8 cellular contexts compared by ENCODE assay signal in the genomic region with DNA sequence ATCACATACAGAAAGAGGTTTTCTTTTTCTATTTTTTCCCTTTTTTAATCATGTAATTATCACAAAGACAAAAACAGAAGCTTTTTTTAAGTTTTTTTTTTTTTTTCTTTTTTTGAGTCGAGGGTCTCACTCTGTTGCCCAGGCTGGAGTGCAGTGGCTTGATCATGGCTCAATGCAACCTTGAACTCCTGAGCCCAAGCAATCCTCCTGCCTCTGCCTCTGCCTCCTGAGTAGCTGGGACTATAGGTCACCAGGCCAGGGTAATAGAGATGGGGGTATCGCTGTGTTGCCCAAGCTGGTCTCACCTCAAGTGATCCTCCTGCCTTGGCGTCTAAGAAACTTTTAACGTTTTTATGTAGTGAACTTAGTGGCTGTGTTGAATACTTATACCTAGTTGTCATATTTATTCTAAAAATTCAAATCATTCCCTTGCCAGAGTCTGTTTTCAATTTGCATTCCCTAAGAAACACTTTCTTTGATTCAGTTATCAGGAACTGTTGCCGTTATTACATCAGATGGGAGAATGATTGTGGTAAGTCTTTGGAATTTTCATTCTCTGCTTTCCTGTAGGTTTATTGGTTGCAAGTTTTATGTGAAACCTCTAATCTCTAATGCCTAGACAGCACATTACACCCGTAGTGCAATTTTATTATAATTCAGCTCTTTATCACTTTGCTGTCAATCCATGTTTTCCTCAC. TPM values are rescaled to one million over a fixed set of nuclear protein-coding genes. Genes with fewer than 3 reads are reported as not detected.
DNase-seq lines count a peak whose midpoint lies in the region; ATAC-seq and TF ChIP-seq lines count a peak whose summit lies in the region.

No MANE protein-coding gene starts in this region.

- TF ChIP-seq CTCF in activated B cell treated with CpG ODN at 0.5 μM for 24 hours (IDR thresholded peaks at IDR 0.05) = no peak

- CTCF ChIA-PET in activated naive CD4-positive, alpha-beta T cell treated with anti-CD3 and anti-CD28 coated beads for 36 hours (lab: Charles Lee) = interaction anchor here (0.8 to 1.4 kb wide), 2 partner anchors 10 to 12 kb away, joined by 3 to 4 read pairs; no protein-coding TSS in a partner anchor
- CTCF ChIA-PET in activated B cell treated with CpG ODN at 0.5 μM for 24 hours (lab: Charles Lee) = interaction anchor here (1.1 kb wide), 1 partner anchor 10 kb away, joined by 4 read pairs; no protein-coding TSS in a partner anchor

- peak overlapping the region; percentile 96; the same call in 1 of the 2 replicates for H3K9ac ChIP-seq in iPS-20b (ENCODE audit: low read depth, low read length)

- no peak for ATAC-seq in activated B cell treated with CpG ODN at 0.5 μM for 24 hours (ENCODE audit: low read depth)
- ATAC-seq in HG02840 (IDR thresholded peaks at IDR 0.05; ENCODE audit: low FRiP score, unreplicated experiment) = no peak

- H3K9me3 ChIP-seq in iPS-20b (ENCODE audit: insufficient read depth, low read depth, low read length) (no peaks in the 10 kb centered on the region), thymus (ENCODE audit: control insufficient read depth) (no peaks in the 10 kb centered on the region)

- peak overlapping the region; percentile 99 for H3K4me3 ChIP-seq in iPS-20b (ENCODE audit: low read length)
- H3K4me3 ChIP-seq in thymus (ENCODE audit: low read length) = peak overlapping the region; percentile 79

- no peak overlapping the region for H3K27ac Mint-ChIP-seq in activated naive CD4-positive, alpha-beta T cell treated with anti-CD3 and anti-CD28 coated beads for 36 hours
- peak overlapping the region; percentile 98 for H3K27ac Mint-ChIP-seq in activated B cell treated with CpG ODN at 0.5 μM for 24 hours

- H3K4me3 Mint-ChIP-seq in activated naive CD4-positive, alpha-beta T cell treated with anti-CD3 and anti-CD28 coated beads for 36 hours = peak overlapping the region; percentile 95
- peak overlapping the region; percentile 97 for H3K4me3 Mint-ChIP-seq in activated B cell treated with CpG ODN at 0.5 μM for 24 hours

- H3K4me1 Mint-ChIP-seq in activated naive CD4-positive, alpha-beta T cell treated with anti-CD3 and anti-CD28 coated beads for 36 hours (ENCODE audit: low read depth) = peaks cover 34% of the 10 kb centered on the region
- peaks cover 51% of the 10 kb centered on the region for H3K4me1 Mint-ChIP-seq in activated B cell treated with CpG ODN at 0.5 μM for 24 hours

- intact Hi-C loops in activated naive CD4-positive, alpha-beta T cell treated with anti-CD3 and anti-CD28 coated beads for 36 hours (cut with micrococcal nuclease) = loop anchor here (10.0 kb wide), 2 partner anchors 1171 to 1971 kb away; partner anchors contain the start of gene TES
- intact Hi-C loops in activated B cell treated with CpG ODN at 0.5 μM for 24 hours (cut with micrococcal nuclease) = loop anchor here (10.0 kb wide), 1 partner anchor 1071 kb away; no protein-coding TSS in a partner anchor

- peaks cover 25% of the 10 kb centered on the region for H3K36me3 Mint-ChIP-seq in activated naive CD4-positive, alpha-beta T cell treated with anti-CD3 and anti-CD28 coated beads for 36 hours (ENCODE audit: low read depth)
- H3K36me3 Mint-ChIP-seq in activated B cell treated with CpG ODN at 0.5 μM for 24 hours (ENCODE audit: low read depth) = peaks cover 55% of the 10 kb centered on the region

- H3K9me3 Mint-ChIP-seq in activated naive CD4-positive, alpha-beta T cell treated with anti-CD3 and anti-CD28 coated beads for 36 hours = no peaks in the 10 kb centered on the region
- no peaks in the 10 kb centered on the region for H3K9me3 Mint-ChIP-seq in activated B cell treated with CpG ODN at 0.5 μM for 24 hours

- 93% methylated on average over 6 of the region's 6 CpGs for WGBS in thymus

- H3K27me3 ChIP-seq in iPS-20b (ENCODE audit: insufficient read depth, low read length) (no peaks in the 10 kb centered on the region), thymus (ENCODE audit: control insufficient read depth, insufficient read depth) (no peaks in the 10 kb centered on the region)

- H3K4me1 ChIP-seq in iPS-20b (ENCODE audit: insufficient read depth, low read length) (peaks cover 6% of the 10 kb centered on the region; the same call in 1 of the 2 replicates), thymus (ENCODE audit: control insufficient read depth, insufficient read depth, low read length) (peaks cover 9% of the 10 kb centered on the region)

- H3K36me3 ChIP-seq in iPS-20b (ENCODE audit: insufficient read depth, low read depth, low read length) (peaks cover 49% of the 10 kb centered on the region), thymus (ENCODE audit: control insufficient read depth, insufficient read depth) (peaks cover 5% of the 10 kb centered on the region)

- DNase-seq in activated naive CD4-positive, alpha-beta T cell treated with anti-CD3 and anti-CD28 coated beads for 36 hours = no peak
- no peak for DNase-seq in activated naive CD4-positive, alpha-beta T cell treated with anti-CD3 and anti-CD28 coated beads, Interleukin-2, amount 50 U/mL, for 16 hours
- DNase-seq in activated B cell treated with CpG ODN at 0.5 μM for 24 hours (no peak), NCI-H2227 (lab: John Stamatoyannopoulos, UW; ENCODE audit: unreplicated experiment) (no peak)
- DNase-seq in stimulated activated CD4-positive, alpha-beta T cell treated with anti-CD3 and anti-CD28 coated beads, Interleukin-4, amount 100 ng/mL, for 4 hours = no peak

- POLR2A ChIA-PET in activated B cell treated with CpG ODN at 0.5 μM for 24 hours (lab: Charles Lee) = interaction anchor here (0.6 kb wide), 1 partner anchor 85 kb away, joined by 3 read pairs; no protein-coding TSS in a partner anchor

- no peak overlapping the region for H3K27ac ChIP-seq in iPS-20b (ENCODE audit: low read length)
- H3K27ac ChIP-seq in thymus (ENCODE audit: low read depth) = no peak overlapping the region

- no peaks in the 10 kb centered on the region for H3K27me3 Mint-ChIP-seq in activated naive CD4-positive, alpha-beta T cell treated with anti-CD3 and anti-CD28 coated beads for 36 hours (ENCODE audit: low read depth)
- H3K27me3 Mint-ChIP-seq in activated B cell treated with CpG ODN at 0.5 μM for 24 hours = no peaks in the 10 kb centered on the region

RNA-seq across cellular contexts. Expression of gene LSM8, which starts 1.3 kb away (rescaled TPM):
- total RNA-seq in activated naive CD4-positive, alpha-beta T cell treated with anti-CD3 and anti-CD28 coated beads for 36 hours = 10 to 100 TPM; 39.1 to 43.3 TPM
- 50.9 and 52.3 TPM in 2 replicates for total RNA-seq in activated B cell treated with CpG ODN at 0.5 μM for 24 hours
- 73.6 TPM for polyA plus RNA-seq in thymus

RNA-seq across cellular contexts. Expression of gene ANKRD7, which starts 39.2 kb away (rescaled TPM):
- total RNA-seq in activated naive CD4-positive, alpha-beta T cell treated with anti-CD3 and anti-CD28 coated beads for 36 hours = under 1 TPM in 1 of 2 experiments, not detected in 1; 0.29 TPM
- not detected in 2 replicates for total RNA-seq in activated B cell treated with CpG ODN at 0.5 μM for 24 hours
- polyA plus RNA-seq in thymus = 0.39 TPM
